In the genomic region with DNA sequence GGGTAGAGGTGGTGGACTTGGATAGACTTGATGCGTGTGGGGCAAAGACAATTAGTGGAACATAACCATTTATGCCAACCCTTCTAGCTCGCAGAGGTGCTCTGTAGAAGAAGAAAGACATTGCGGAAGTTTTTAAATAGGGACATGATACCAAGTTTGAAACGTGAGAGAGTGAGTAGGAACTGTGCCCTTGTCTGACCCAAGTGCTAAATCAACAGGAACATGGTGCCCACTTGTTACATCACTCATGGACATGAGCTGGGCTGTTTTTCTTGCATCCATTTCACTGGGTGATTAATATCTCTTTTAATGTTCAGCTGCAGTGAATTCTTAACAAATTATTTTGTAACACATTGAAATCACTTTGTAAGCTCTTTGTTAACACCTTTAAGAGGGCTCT, we compare ENCODE assay signal across 24 cellular contexts.
"Had no signal": no experiment of that assay in that cellular context is flagged by ENCODE, and none has a peak within 500 bp of the region (broad histone marks: within the 10 kb centered on the region; RNA-seq: fewer than 3 reads in every experiment).

No MANE protein-coding gene starts in this region.

- DNase-seq: activated CD4-positive, alpha-beta T cell treated with anti-CD3 and anti-CD28 coated beads for 36 hours; activated CD4-positive, CD25-positive, alpha-beta regulatory T cell; activated CD8-positive, alpha-beta memory T cell treated with anti-CD3 and anti-CD28 coated beads, Interleukin-2, amount 50 U/mL, for 4 hours; activated CD8-positive, alpha-beta T cell treated with anti-CD3 and anti-CD28 coated beads for 36 hours; activated naive CD4-positive, alpha-beta T cell treated with anti-CD3 and anti-CD28 coated beads, Interleukin-2, amount 50 U/mL, for 16 hours; activated naive CD8-positive, alpha-beta T cell treated with anti-CD3 and anti-CD28 coated beads, Interleukin-2, amount 10 ng/mL, durations not matched to agents 7 days and 5 days; activated T-cell treated with anti-CD3 and anti-CD28 coated beads, Interleukin-2, amount 50 U/mL, for 72 hours; adrenal gland; anterior cingulate cortex; central memory CD4-positive, alpha-beta T cell; MM.1S; NCI-H1105; NCI-H1436; NCI-H1694 treated with DMSO at 0.1 percent for 48 hours; NCI-H2029 treated with DMSO at 0.1 percent for 48 hours; NCI-H345; NCI-H510A treated with DMSO at 0.1 percent for 48 hours; NCI-H69; NK-92 treated with Interleukin-12 subunit alpha and Interleukin-12 subunit beta, amount 100 ng/mL, for 24 hours; Peyer's patch; SHP77 treated with DMSO at 0.1 percent for 48 hours; T-helper 2 cell; T1000 had no signal

- ATAC-seq: activated CD4-positive, alpha-beta T cell treated with anti-CD3 and anti-CD28 coated beads for 36 hours; activated CD8-positive, alpha-beta T cell treated with anti-CD3 and anti-CD28 coated beads for 36 hours; activated T-cell treated with anti-CD3 and anti-CD28 coated beads, Interleukin-2, amount 50 U/mL, for 72 hours had no signal

- H3K4me1 ChIP-seq: adrenal gland, Peyer's patch had no signal

- H3K9me3 ChIP-seq: adrenal gland, Peyer's patch had no signal

- H3K27ac ChIP-seq: adrenal gland, Peyer's patch, RWPE1 had no signal

- H3K36me3 ChIP-seq: adrenal gland, Peyer's patch had no signal

- H3K4me3 ChIP-seq: adrenal gland, Peyer's patch had no signal

- H3K27me3 ChIP-seq: adrenal gland, Peyer's patch had no signal
